Comparison of ENCODE assay signal across 14 cellular contexts in genomic region chrX:140710710-140711109, GRCh38. TPM values are rescaled to one million over a fixed set of nuclear protein-coding genes. Genes with fewer than 3 reads are reported as not detected.
A peak's percentile ranks its signal among the peaks of the same experiment; 100 is the strongest.
DNase-seq lines count a peak whose midpoint lies in the region; ATAC-seq, FAIRE-seq and TF ChIP-seq lines count a peak whose summit lies in the region.
"Had no signal": no experiment of that assay in that cellular context is flagged by ENCODE, and none has a peak within 500 bp of the region (broad histone marks: within the 10 kb centered on the region; RNA-seq: fewer than 3 reads in every experiment).

No MANE protein-coding gene starts in this region.

- no peak for FAIRE-seq in A549 (lab: Jason Lieb, UNC)
- FAIRE-seq: keratinocyte had no signal

- POLR2A ChIA-PET in A549 (lab: Yijun Ruan, JAX), result no interaction called here

- TF ChIP-seq EP300 in A549 (IDR thresholded peaks at IDR 0.05), result no peak

- no peak overlapping the region for H3K4me2 ChIP-seq in A549

- CTCF ChIA-PET in A549 (lab: Yijun Ruan, JAX), result interaction anchor here (1.9 kb wide), 1 partner anchor 9 kb away, joined by 7 read pairs; no protein-coding TSS in a partner anchor

- no peak for TF ChIP-seq POLR2A in A549 (IDR thresholded peaks at IDR 0.05; ENCODE audit: low read length)

- no peak overlapping the region for H3K4me3 ChIP-seq in A549
- H3K4me3 ChIP-seq: colonic mucosa had no signal

- no peak for TF ChIP-seq RAD21 in A549 (conservative IDR thresholded peaks at IDR 0.05 in 1 of 2, IDR thresholded peaks at IDR 0.05 in 1 of 2)

- TF ChIP-seq CTCF in A549 (IDR thresholded peaks at IDR 0.05), result no peak

- ATAC-seq in A549 (no peak), GM21390 (IDR thresholded peaks at IDR 0.05; ENCODE audit: unreplicated experiment) (no peak)
- ATAC-seq: naive thymus-derived CD8-positive, alpha-beta T cell had no signal

- DNase-seq in A549 (ENCODE audit: low read depth in 1 of 2, low spot score in 1 of 2), result no peak
- DNase-seq in NCI-H1417 (lab: John Stamatoyannopoulos, UW), result peak in 2 of 3 experiments; percentile 50 to 81
- peak; percentile 79 for DNase-seq in midbrain (lab: John Stamatoyannopoulos, UW)
- DNase-seq in NCI-H345 (lab: John Stamatoyannopoulos, UW), result no peak
- no peak for DNase-seq in CD1c-positive myeloid dendritic cell (ENCODE audit: extremely low spot score)
- DNase-seq in NCI-H2081 treated with DMSO at 0.1 percent for 48 hours (lab: John Stamatoyannopoulos, UW), result no peak
- DNase-seq: activated CD8-positive, alpha-beta memory T cell treated with anti-CD3 and anti-CD28 coated beads for 24 hours; activated naive CD4-positive, alpha-beta T cell treated with anti-CD3 and anti-CD28 coated beads, Interleukin-2, amount 10 ng/mL, durations not matched to agents 7 days and 5 days; colonic mucosa; naive thymus-derived CD8-positive, alpha-beta T cell; NCI-H510A treated with DMSO at 0.1 percent for 48 hours had no signal

- no peaks in the 10 kb centered on the region for H3K4me1 ChIP-seq in A549
- H3K4me1 ChIP-seq: colonic mucosa had no signal

- WGBS in A549 (ENCODE audit: missing lambda C conversion rate), result 43% methylated on average over 6 of the region's 6 CpGs

- H3K27ac ChIP-seq in A549, result no peak overlapping the region
- H3K27ac ChIP-seq in cingulate gyrus (ENCODE audit: low read depth, low read length), result peak overlapping the region; percentile 93
- H3K27ac ChIP-seq: colonic mucosa had no signal

- no peaks in the 10 kb centered on the region for H3K9me3 ChIP-seq in A549
- H3K9me3 ChIP-seq: colonic mucosa had no signal

TF ChIP-seq in A549, 52 proteins besides CTCF, POLR2A, EP300 and RAD21:
- TF ChIP-seq ZC3H11A (IDR thresholded peaks at IDR 0.05), result no peak
- 0 out of 2 replicates have a peak, but pooled peaks have one; percentile 27 for TF ChIP-seq RNF2 (IDR thresholded peaks at IDR 0.05; ENCODE audit: borderline replicate concordance, low read depth)
- TF ChIP-seq CEBPB (IDR thresholded peaks at IDR 0.05), result no peak
- TF ChIP-seq ELK1 (IDR thresholded peaks at IDR 0.05; ENCODE audit: low read depth, low read length), result no peak
- TF ChIP-seq ESRRA (IDR thresholded peaks at IDR 0.05; ENCODE audit: borderline replicate concordance, low read length), result no peak
- no peak for TF ChIP-seq BHLHE40 (IDR thresholded peaks at IDR 0.05; ENCODE audit: low read depth, low read length)
- TF ChIP-seq NPAS2 (CRISPR knock-in tag; IDR thresholded peaks at IDR 0.05; ENCODE audit: borderline replicate concordance), result no peak
- TF ChIP-seq, protein P1, sequence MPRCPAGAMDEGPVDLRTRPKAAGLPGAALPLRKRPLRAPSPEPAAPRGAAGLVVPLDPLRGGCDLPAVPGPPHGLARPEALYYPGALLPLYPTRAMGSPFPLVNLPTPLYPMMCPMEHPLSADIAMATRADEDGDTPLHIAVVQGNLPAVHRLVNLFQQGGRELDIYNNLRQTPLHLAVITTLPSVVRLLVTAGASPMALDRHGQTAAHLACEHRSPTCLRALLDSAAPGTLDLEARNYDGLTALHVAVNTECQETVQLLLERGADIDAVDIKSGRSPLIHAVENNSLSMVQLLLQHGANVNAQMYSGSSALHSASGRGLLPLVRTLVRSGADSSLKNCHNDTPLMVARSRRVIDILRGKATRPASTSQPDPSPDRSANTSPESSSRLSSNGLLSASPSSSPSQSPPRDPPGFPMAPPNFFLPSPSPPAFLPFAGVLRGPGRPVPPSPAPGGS (IDR thresholded peaks at IDR 0.05), result no peak

RNA-seq across cellular contexts. Expression of gene LINC00632, which starts 1.2 kb away (rescaled TPM):
- polyA plus RNA-seq in A549 (2011; rRNA removed) (23.9 and 37.8 TPM in 2 replicates), A549 (2017; fragmentation: RNase III; extraction: RNeasy Plus Mini Kit Qiagen cat#74134 plus additional on column Dnase treatment) (2.1 to 2.7 TPM (median 2.3 TPM) in 3 replicates)
- polyA plus RNA-seq in A549 (2012; cell fraction: cytosol; rRNA removed), result 6.2 and 7.5 TPM in 2 replicates
- polyA plus RNA-seq in A549 (2012; cell fraction: nucleus; rRNA removed), result 1.6 and 2.1 TPM in 2 replicates
- polyA minus RNA-seq in A549 (2011; rRNA and poly(A)+ RNA removed), result 10.1 and 11.4 TPM in 2 replicates

Comparison
In these comparisons a context has a peak if more than half of its experiments do, and no peak if none do; other contexts are left out.
1. DNase-seq: peak in NCI-H1417 (2 of 3) and midbrain (single experiment); none in A549 (0 of 2), NCI-H345 (single experiment), CD1c-positive myeloid dendritic cell (single experiment) and NCI-H2081 treated with DMSO at 0.1 percent for 48 hours (single experiment).